In the genomic region with DNA sequence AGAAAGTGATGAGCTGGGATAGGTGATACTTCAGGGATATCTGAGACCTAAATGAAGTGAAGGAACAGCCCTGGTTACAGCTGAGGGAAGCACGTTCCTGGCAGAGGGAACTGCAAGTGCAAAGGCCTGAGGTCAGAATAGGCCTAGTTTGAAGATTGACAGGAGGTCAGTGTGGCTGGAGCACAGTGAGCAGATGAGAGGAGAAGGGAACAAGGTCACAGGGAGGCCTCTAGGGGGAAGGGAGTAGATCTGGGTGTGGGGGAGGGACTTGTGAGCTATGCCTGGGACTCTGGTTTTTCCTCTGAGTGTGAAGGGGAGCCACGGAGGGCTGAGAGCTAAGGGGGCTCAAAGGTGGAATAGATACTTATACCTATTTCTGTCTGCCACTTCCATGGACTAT, we compare ENCODE assay signal across 3 cellular contexts.
TF ChIP-seq lines count a peak whose summit lies in the region.

No MANE protein-coding gene starts in this region.

TF ChIP-seq in H1, 55 proteins besides CTCF, POLR2A, EP300 and RAD21:
- no peak for TF ChIP-seq POU5F1 (IDR thresholded peaks at IDR 0.05; ENCODE audit: low read depth, low read length)
- no peak for TF ChIP-seq TBP (IDR thresholded peaks at IDR 0.05; ENCODE audit: low read depth, low read length)
- TF ChIP-seq JUN (IDR thresholded peaks at IDR 0.05; ENCODE audit: low read depth, low read length), result no peak
- no peak for TF ChIP-seq BCL11A (IDR thresholded peaks at IDR 0.05; ENCODE audit: low read depth in 2 of 2, low read length in 2 of 2)
- no peak for TF ChIP-seq EZH2 (IDR thresholded peaks at IDR 0.05; ENCODE audit: low read depth, low read length, severe bottlenecking)
- no peak for TF ChIP-seq KDM1A (IDR thresholded peaks at IDR 0.05; ENCODE audit: borderline replicate concordance, low read length)
- no peak for TF ChIP-seq SIX5 (IDR thresholded peaks at IDR 0.05; ENCODE audit: low read depth, low read length)
- TF ChIP-seq BACH1 (IDR thresholded peaks at IDR 0.05; ENCODE audit: low read length), result no peak
- no peak for TF ChIP-seq CHD2 (IDR thresholded peaks at IDR 0.05; ENCODE audit: low read length)
- no peak for TF ChIP-seq KDM4A (IDR thresholded peaks at IDR 0.05; ENCODE audit: low read depth, low read length, severe bottlenecking)
- no peak for TF ChIP-seq ATF3 (IDR thresholded peaks at IDR 0.05; ENCODE audit: insufficient read depth, low read depth, low read length)
- TF ChIP-seq RNF2 (IDR thresholded peaks at IDR 0.05; ENCODE audit: borderline replicate concordance, low read depth, low read length, missing control alignments, poor library complexity, severe bottlenecking), result no peak
- no peak for TF ChIP-seq SP1 (IDR thresholded peaks at IDR 0.05; ENCODE audit: low read depth, low read length)
- no peak for TF ChIP-seq SRF (IDR thresholded peaks at IDR 0.05; ENCODE audit: low read depth, low read length)
- TF ChIP-seq SIRT6 (IDR thresholded peaks at IDR 0.05; ENCODE audit: low read length), result no peak
- TF ChIP-seq NANOG (IDR thresholded peaks at IDR 0.05; ENCODE audit: insufficient read depth, low read depth, low read length, poor library complexity, severe bottlenecking), result no peak
- TF ChIP-seq HDAC6 (IDR thresholded peaks at IDR 0.05; ENCODE audit: low read depth, low read length), result no peak
- TF ChIP-seq RXRA (IDR thresholded peaks at IDR 0.05; ENCODE audit: insufficient read depth, low read depth, low read length), result no peak
- no peak for TF ChIP-seq ASH2L (IDR thresholded peaks at IDR 0.05; ENCODE audit: low read length)
- TF ChIP-seq CHD1 (IDR thresholded peaks at IDR 0.05; ENCODE audit: low read depth, low read length), result no peak

TF ChIP-seq in liver, 16 proteins besides CTCF, POLR2A, EP300 and RAD21 (continued from another document):
- TF ChIP-seq JUND (IDR thresholded peaks at IDR 0.05) (no peak), TAF1 (conservative IDR thresholded peaks at IDR 0.05) (no peak), NR2F2 (IDR thresholded peaks at IDR 0.05) (peak; percentile 31), HNF4A (conservative IDR thresholded peaks at IDR 0.05) (peak in 1 of 2 donors; percentile 25), REST (IDR thresholded peaks at IDR 0.05) (no peak), ZBTB33 (IDR thresholded peaks at IDR 0.05) (no peak), EGR1 (IDR thresholded peaks at IDR 0.05; ENCODE audit: low read depth in 2 of 2) (no peak), RXRA (IDR thresholded peaks at IDR 0.05) (peak; percentile 78 to 84), FOXA2 (IDR thresholded peaks at IDR 0.05) (no peak), FOXA1 (IDR thresholded peaks at IDR 0.05) (no peak), SP1 (IDR thresholded peaks at IDR 0.05) (peak; percentile 31), MAX (IDR thresholded peaks at IDR 0.05) (peak; percentile 13)

TF ChIP-seq in SK-N-SH treated with all-trans-retinoic acid at 6 μM for 48 hours, 23 proteins besides CTCF, POLR2A, EP300 and RAD21:
- TF ChIP-seq CSDC2 (CRISPR knock-in tag; IDR thresholded peaks at IDR 0.05) (no peak), CREB5 (CRISPR knock-in tag; IDR thresholded peaks at IDR 0.05; ENCODE audit: low read depth) (no peak), OSR1 (CRISPR knock-in tag; IDR thresholded peaks at IDR 0.05) (no peak), BACH2 (CRISPR knock-in tag; IDR thresholded peaks at IDR 0.05; ENCODE audit: borderline replicate concordance) (no peak), TOX (CRISPR knock-in tag; IDR thresholded peaks at IDR 0.05; ENCODE audit: borderline replicate concordance) (no peak), ZNF70 (CRISPR knock-in tag; IDR thresholded peaks at IDR 0.05) (no peak), ZFP30 (CRISPR knock-in tag; IDR thresholded peaks at IDR 0.05) (no peak), RARB (CRISPR knock-in tag; IDR thresholded peaks at IDR 0.05) (no peak), ESRRG (CRISPR knock-in tag; IDR thresholded peaks at IDR 0.05) (no peak), ZNF565 (CRISPR knock-in tag; conservative IDR thresholded peaks at IDR 0.05; ENCODE audit: low read depth) (no peak), CSRNP3 (CRISPR knock-in tag; IDR thresholded peaks at IDR 0.05) (no peak)
- TF ChIP-seq, protein P1, sequence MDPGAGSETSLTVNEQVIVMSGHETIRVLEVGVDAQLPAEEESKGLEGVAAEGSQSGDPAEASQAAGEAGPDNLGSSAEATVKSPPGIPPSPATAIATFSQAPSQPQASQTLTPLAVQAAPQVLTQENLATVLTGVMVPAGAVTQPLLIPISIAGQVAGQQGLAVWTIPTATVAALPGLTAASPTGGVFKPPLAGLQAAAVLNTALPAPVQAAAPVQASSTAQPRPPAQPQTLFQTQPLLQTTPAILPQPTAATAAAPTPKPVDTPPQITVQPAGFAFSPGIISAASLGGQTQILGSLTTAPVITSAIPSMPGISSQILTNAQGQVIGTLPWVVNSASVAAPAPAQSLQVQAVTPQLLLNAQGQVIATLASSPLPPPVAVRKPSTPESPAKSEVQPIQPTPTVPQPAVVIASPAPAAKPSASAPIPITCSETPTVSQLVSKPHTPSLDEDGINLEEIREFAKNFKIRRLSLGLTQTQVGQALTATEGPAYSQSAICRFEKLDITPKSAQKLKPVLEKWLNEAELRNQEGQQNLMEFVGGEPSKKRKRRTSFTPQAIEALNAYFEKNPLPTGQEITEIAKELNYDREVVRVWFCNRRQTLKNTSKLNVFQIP (CRISPR knock-in tag; IDR thresholded peaks at IDR 0.05; ENCODE audit: borderline replicate concordance, low read depth), result no peak
